ENCODE assay signal across 2 cellular contexts in genomic region chr16:30656974-30657865, GRCh38.
TF ChIP-seq lines count a peak whose summit lies in the region.

No MANE protein-coding gene starts in this region.

TF ChIP-seq in A549, 52 proteins besides CTCF, POLR2A, EP300 and RAD21 (continued from another document):
- TF ChIP-seq HMGXB4 (CRISPR knock-in tag; IDR thresholded peaks at IDR 0.05; ENCODE audit: borderline replicate concordance) (no peak), NFE2L2 (conservative IDR thresholded peaks at IDR 0.05; ENCODE audit: low read length) (no peak), NPAS2 (CRISPR knock-in tag; IDR thresholded peaks at IDR 0.05; ENCODE audit: borderline replicate concordance) (no peak), CEBPB (IDR thresholded peaks at IDR 0.05) (no peak), POLR2AphosphoS2 (conservative IDR thresholded peaks at IDR 0.05; ENCODE audit: low read length) (no peak), ZNF302 (CRISPR knock-in tag; IDR thresholded peaks at IDR 0.05) (no peak), GATA3 (IDR thresholded peaks at IDR 0.05; ENCODE audit: borderline replicate concordance) (no peak), ZSCAN20 (CRISPR knock-in tag; IDR thresholded peaks at IDR 0.05) (no peak), FOSL2 (IDR thresholded peaks at IDR 0.05) (no peak), FOSL2 (CRISPR knock-in tag; IDR thresholded peaks at IDR 0.05) (no peak), TP53 (CRISPR knock-in tag; IDR thresholded peaks at IDR 0.05) (no peak), ESRRA (IDR thresholded peaks at IDR 0.05; ENCODE audit: borderline replicate concordance, low read length) (no peak), ATOH8 (CRISPR knock-in tag; IDR thresholded peaks at IDR 0.05; ENCODE audit: low read depth) (no peak), CBX2 (IDR thresholded peaks at IDR 0.05; ENCODE audit: borderline replicate concordance, low read depth) (no peak), KDM1A (IDR thresholded peaks at IDR 0.05; ENCODE audit: low read depth) (no peak)

TF ChIP-seq in WTC11, 78 proteins besides CTCF, POLR2A, EP300 and RAD21 (continued from another document):
- TF ChIP-seq AFF4 (CRISPR knock-in tag; IDR thresholded peaks at IDR 0.05; ENCODE audit: borderline replicate concordance): no peak
TF ChIP-seq in WTC11: peak in this region for 0.
